17 cellular contexts compared by ENCODE assay signal in genomic region chr14:54106802-54107377, GRCh38.
A peak's percentile ranks its signal among the peaks of the same experiment; 100 is the strongest.
DNase-seq lines count a peak whose midpoint lies in the region; ATAC-seq and TF ChIP-seq lines count a peak whose summit lies in the region.
"Had no signal": no experiment of that assay in that cellular context is flagged by ENCODE, and none has a peak within 500 bp of the region (broad histone marks: within the 10 kb centered on the region; RNA-seq: fewer than 3 reads in every experiment).

No MANE protein-coding gene starts in this region.

- H3K4me3 Mint-ChIP-seq in activated CD4-positive, alpha-beta memory T cell treated with anti-CD3 and anti-CD28 coated beads for 36 hours: no peak overlapping the region
- no peak overlapping the region for H3K4me3 Mint-ChIP-seq in activated CD8-positive, alpha-beta T cell treated with anti-CD3 and anti-CD28 coated beads, Interleukin-2, amount 10 ng/mL, durations not matched to agents 7 days and 5 days
- H3K4me3 Mint-ChIP-seq: CD8-positive, alpha-beta memory T cell; central memory CD8-positive, alpha-beta T cell; stimulated activated naive CD8-positive, alpha-beta T cell treated with anti-CD3 and anti-CD28 coated beads, Interleukin-15, amount 100 ng/mL, for 72 hours had no signal

- H3K4me3 ChIP-seq in PC-9: no peak overlapping the region
- no peak overlapping the region for H3K4me3 ChIP-seq in retinal pigment epithelial cell (ENCODE audit: low read length)
- no peak overlapping the region for H3K4me3 ChIP-seq in suprapubic skin
- H3K4me3 ChIP-seq: gastroesophageal sphincter had no signal

- no peak for ATAC-seq in activated CD8-positive, alpha-beta T cell treated with anti-CD3 and anti-CD28 coated beads, Interleukin-2, amount 10 ng/mL, durations not matched to agents 7 days and 5 days
- ATAC-seq: gastroesophageal sphincter; left lobe of liver; stimulated activated naive CD8-positive, alpha-beta T cell treated with anti-CD3 and anti-CD28 coated beads, Interleukin-15, amount 100 ng/mL, for 72 hours had no signal

- no peaks in the 10 kb centered on the region for H3K79me2 ChIP-seq in PC-9 (ENCODE audit: low read depth)
- H3K79me2 ChIP-seq: parathyroid adenoma had no signal

- H3K4me1 ChIP-seq in PC-9 (replicated peaks; ENCODE audit: insufficient read depth) (peaks cover 57% of the 10 kb centered on the region), suprapubic skin (peaks cover 18% of the 10 kb centered on the region)
- H3K4me1 ChIP-seq: parathyroid adenoma had no signal

- TF ChIP-seq POLR2A in suprapubic skin (IDR thresholded peaks at IDR 0.05): no peak

- H3K9me3 ChIP-seq in PC-9 (ENCODE audit: insufficient read depth, low read depth) (no peaks in the 10 kb centered on the region; the same call in none of the 2 replicates), suprapubic skin (no peaks in the 10 kb centered on the region)
- H3K9me3 ChIP-seq: gastroesophageal sphincter had no signal

- H3K27me3 ChIP-seq in PC-9 (ENCODE audit: insufficient read depth, low read depth) (no peaks in the 10 kb centered on the region), suprapubic skin (no peaks in the 10 kb centered on the region)
- H3K27me3 ChIP-seq: gastroesophageal sphincter had no signal

- no peak for TF ChIP-seq EP300 in suprapubic skin (IDR thresholded peaks at IDR 0.05)

- no peaks in the 10 kb centered on the region for H4K20me1 ChIP-seq in PC-9 (ENCODE audit: insufficient read depth)

- POLR2A ChIA-PET in PC-9 (lab: Charles Lee; ENCODE audit: unreplicated experiment): interaction anchor here (0.5 to 2.6 kb wide), 10 partner anchors 63 to 882 kb away, joined by 3 to 60 read pairs (median 6); partner anchors contain the start of gene BMP4
- POLR2A ChIA-PET in activated CD4-positive, alpha-beta memory T cell treated with anti-CD3 and anti-CD28 coated beads for 36 hours (lab: Charles Lee): no interaction called here
- POLR2A ChIA-PET in activated CD8-positive, alpha-beta T cell treated with anti-CD3 and anti-CD28 coated beads, Interleukin-2, amount 10 ng/mL, durations not matched to agents 7 days and 5 days (lab: Charles Lee): no interaction called here

- H3K4me2 ChIP-seq in PC-9: peak overlapping the region; percentile 27

- no peaks in the 10 kb centered on the region for H3K9me3 Mint-ChIP-seq in activated CD4-positive, alpha-beta memory T cell treated with anti-CD3 and anti-CD28 coated beads for 36 hours
- no peaks in the 10 kb centered on the region for H3K9me3 Mint-ChIP-seq in activated CD8-positive, alpha-beta T cell treated with anti-CD3 and anti-CD28 coated beads, Interleukin-2, amount 10 ng/mL, durations not matched to agents 7 days and 5 days (ENCODE audit: insufficient read depth)

- TF ChIP-seq CTCF in PC-9 (conservative IDR thresholded peaks at IDR 0.05) (no peak), retinal pigment epithelial cell (conservative IDR thresholded peaks at IDR 0.05; ENCODE audit: low read depth, low read length) (no peak), suprapubic skin (IDR thresholded peaks at IDR 0.05) (no peak)

- H3K27ac ChIP-seq in PC-9: peak overlapping the region; percentile 59
- no peak overlapping the region for H3K27ac ChIP-seq in suprapubic skin
- H3K27ac ChIP-seq: parathyroid adenoma had no signal

- BruUV-seq in PC-9 (replicated peaks; lab: Mats Ljungman, UMichigan): no TSS peak

- CTCF ChIA-PET in PC-9 (lab: Charles Lee): interaction anchor here (0.6 to 1.3 kb wide), 4 partner anchors 102 to 375 kb away, joined by 3 to 22 read pairs (median 4); no protein-coding TSS in a partner anchor
- CTCF ChIA-PET in activated CD4-positive, alpha-beta memory T cell treated with anti-CD3 and anti-CD28 coated beads for 36 hours (lab: Charles Lee): no interaction called here
- CTCF ChIA-PET in activated CD8-positive, alpha-beta T cell treated with anti-CD3 and anti-CD28 coated beads, Interleukin-2, amount 10 ng/mL, durations not matched to agents 7 days and 5 days (lab: Charles Lee): no interaction called here

- peaks cover 5% of the 10 kb centered on the region for H3K27me3 Mint-ChIP-seq in activated CD4-positive, alpha-beta memory T cell treated with anti-CD3 and anti-CD28 coated beads for 36 hours
- H3K27me3 Mint-ChIP-seq in activated CD8-positive, alpha-beta T cell treated with anti-CD3 and anti-CD28 coated beads, Interleukin-2, amount 10 ng/mL, durations not matched to agents 7 days and 5 days (ENCODE audit: low read depth): no peaks in the 10 kb centered on the region
- H3K27me3 Mint-ChIP-seq: CD8-positive, alpha-beta memory T cell; central memory CD8-positive, alpha-beta T cell; stimulated activated naive CD8-positive, alpha-beta T cell treated with anti-CD3 and anti-CD28 coated beads, Interleukin-15, amount 100 ng/mL, for 72 hours had no signal

- 35% methylated on average over 6 of the region's 6 CpGs for WGBS in suprapubic skin

- DNase-seq in ELR (ENCODE audit: low read depth) (peak; percentile 14), PC-9 (peak; percentile 51 to 54), fibroblast of peridontal ligament (ENCODE audit: extremely low read depth) (peak; percentile 39), retinal pigment epithelial cell (ENCODE audit: low read depth) (peak; percentile 74), SHP77 (lab: John Stamatoyannopoulos, UW) (no peak), suprapubic skin (ENCODE audit: low spot score in 2 of 2) (no peak)
- no peak for DNase-seq in activated CD4-positive, alpha-beta memory T cell treated with anti-CD3 and anti-CD28 coated beads for 36 hours
- DNase-seq in activated CD8-positive, alpha-beta T cell treated with anti-CD3 and anti-CD28 coated beads, Interleukin-2, amount 10 ng/mL, durations not matched to agents 7 days and 5 days: no peak
- DNase-seq: CD8-positive, alpha-beta memory T cell; NCI-H1092; NCI-H526 treated with DMSO at 0.1 percent for 48 hours; SHP77 treated with DMSO at 0.1 percent for 48 hours; stimulated activated naive CD8-positive, alpha-beta T cell treated with anti-CD3 and anti-CD28 coated beads, Interleukin-15, amount 100 ng/mL, for 72 hours had no signal

- H3F3A ChIP-seq in PC-9 (ENCODE audit: insufficient read depth, low read depth): peaks cover 29% of the 10 kb centered on the region

- H3K9me2 ChIP-seq in PC-9 (ENCODE audit: insufficient read depth): no peaks in the 10 kb centered on the region

- H3K36me3 ChIP-seq in PC-9 (ENCODE audit: low read depth): no peaks in the 10 kb centered on the region
- H3K36me3 ChIP-seq in suprapubic skin: no peaks in the 10 kb centered on the region
- H3K36me3 ChIP-seq: gastroesophageal sphincter had no signal

- no peak overlapping the region; the same call in 1 of the 2 replicates for H2AFZ ChIP-seq in PC-9
- H2AFZ ChIP-seq: parathyroid adenoma had no signal

- no peak overlapping the region for H3K27ac Mint-ChIP-seq in activated CD4-positive, alpha-beta memory T cell treated with anti-CD3 and anti-CD28 coated beads for 36 hours
- no peak overlapping the region for H3K27ac Mint-ChIP-seq in activated CD8-positive, alpha-beta T cell treated with anti-CD3 and anti-CD28 coated beads, Interleukin-2, amount 10 ng/mL, durations not matched to agents 7 days and 5 days
- H3K27ac Mint-ChIP-seq: CD8-positive, alpha-beta memory T cell; stimulated activated naive CD8-positive, alpha-beta T cell treated with anti-CD3 and anti-CD28 coated beads, Interleukin-15, amount 100 ng/mL, for 72 hours had no signal

- H3K36me3 Mint-ChIP-seq in activated CD4-positive, alpha-beta memory T cell treated with anti-CD3 and anti-CD28 coated beads for 36 hours: no peaks in the 10 kb centered on the region
- no peaks in the 10 kb centered on the region for H3K36me3 Mint-ChIP-seq in activated CD8-positive, alpha-beta T cell treated with anti-CD3 and anti-CD28 coated beads, Interleukin-2, amount 10 ng/mL, durations not matched to agents 7 days and 5 days (ENCODE audit: low read depth)
- H3K36me3 Mint-ChIP-seq: CD8-positive, alpha-beta memory T cell had no signal

- H3K4me1 Mint-ChIP-seq in activated CD4-positive, alpha-beta memory T cell treated with anti-CD3 and anti-CD28 coated beads for 36 hours (ENCODE audit: low read depth): no peaks in the 10 kb centered on the region
- H3K4me1 Mint-ChIP-seq in activated CD8-positive, alpha-beta T cell treated with anti-CD3 and anti-CD28 coated beads, Interleukin-2, amount 10 ng/mL, durations not matched to agents 7 days and 5 days (ENCODE audit: low read depth): no peaks in the 10 kb centered on the region
- H3K4me1 Mint-ChIP-seq: CD8-positive, alpha-beta memory T cell; central memory CD8-positive, alpha-beta T cell; stimulated activated naive CD8-positive, alpha-beta T cell treated with anti-CD3 and anti-CD28 coated beads, Interleukin-15, amount 100 ng/mL, for 72 hours had no signal

- intact Hi-C loops in PC-9 (cut with micrococcal nuclease; ENCODE audit: unreplicated experiment): loop anchor here (1.0 to 10.0 kb wide), 12 partner anchors 62 to 652 kb away; partner anchors contain the start of gene BMP4
- intact Hi-C loops in activated CD4-positive, alpha-beta memory T cell treated with anti-CD3 and anti-CD28 coated beads for 36 hours (cut with micrococcal nuclease): no loop called here

Comparison
In these comparisons a context has a peak if more than half of its experiments do, and no peak if none do; other contexts are left out.
1. DNase-seq: peak in ELR (single experiment), PC-9 (2 of 2), fibroblast of peridontal ligament (single experiment) and retinal pigment epithelial cell (single experiment); none in SHP77 (0 of 2), suprapubic skin (0 of 2), activated CD4-positive, alpha-beta memory T cell treated with anti-CD3 and anti-CD28 coated beads for 36 hours (single experiment) and activated CD8-positive, alpha-beta T cell treated with anti-CD3 and anti-CD28 coated beads, Interleukin-2, amount 10 ng/mL, durations not matched to agents 7 days and 5 days (single experiment).